Comparison of ENCODE assay signal across 12 cellular contexts in genomic region chr11:35238882-35239281, GRCh38.
DNase-seq lines count a peak whose midpoint lies in the region; ATAC-seq, FAIRE-seq and TF ChIP-seq lines count a peak whose summit lies in the region.
"Had no signal": no experiment of that assay in that cellular context is flagged by ENCODE, and none has a peak within 500 bp of the region (broad histone marks: within the 10 kb centered on the region; RNA-seq: fewer than 3 reads in every experiment).

No MANE protein-coding gene starts in this region.

- no peaks in the 10 kb centered on the region for H3K9me2 ChIP-seq in PC-3 (replicated peaks; ENCODE audit: low read length)

- H3K4me1 ChIP-seq in right lobe of liver (peaks cover 0 to 18% (median 3%) of the 10 kb centered on the region in 4 donors), thoracic aorta (ENCODE audit: control insufficient read depth in 1 of 2, low read depth in 2 of 2) (peaks cover 0 to 6% of the 10 kb centered on the region in 2 donors), PC-3 (ENCODE audit: insufficient read depth, low read length) (peaks cover 25% of the 10 kb centered on the region)

- POLR2A ChIA-PET in PC-3 (lab: Charles Lee; ENCODE audit: unreplicated experiment): interaction anchor here (0.6 kb wide), 1 partner anchor 268 kb away, joined by 3 read pairs; no protein-coding TSS in a partner anchor

- H3K27me3 ChIP-seq in right lobe of liver: no peaks in the 10 kb centered on the region
- no peaks in the 10 kb centered on the region for H3K27me3 ChIP-seq in thoracic aorta (replicated peaks; ENCODE audit: insufficient read depth)
- H3K27me3 ChIP-seq in PC-3 (ENCODE audit: low read length): no peaks in the 10 kb centered on the region

- no peak overlapping the region for H3K4me2 ChIP-seq in PC-3 (ENCODE audit: low read length)

- H3K79me2 ChIP-seq in PC-3 (ENCODE audit: low read length): no peaks in the 10 kb centered on the region

- H3K36me3 ChIP-seq in right lobe of liver (no peaks in the 10 kb centered on the region), thoracic aorta (no peaks in the 10 kb centered on the region), PC-3 (ENCODE audit: low read depth, low read length) (no peaks in the 10 kb centered on the region)

- no peak overlapping the region for H3K4me3 ChIP-seq in right lobe of liver
- H3K4me3 ChIP-seq in thoracic aorta: no peak overlapping the region
- no peak overlapping the region for H3K4me3 ChIP-seq in PC-3 (ENCODE audit: low read length)

- no peaks in the 10 kb centered on the region for H3K9me3 ChIP-seq in T-helper 17 cell (ENCODE audit: control insufficient read depth, low read length, poor library complexity, severe bottlenecking)
- no peaks in the 10 kb centered on the region for H3K9me3 ChIP-seq in right lobe of liver
- H3K9me3 ChIP-seq in thoracic aorta: no peaks in the 10 kb centered on the region
- no peaks in the 10 kb centered on the region for H3K9me3 ChIP-seq in PC-3 (ENCODE audit: low read length)

- H4K20me1 ChIP-seq in PC-3 (ENCODE audit: low read length): no peaks in the 10 kb centered on the region

- no peak overlapping the region for H3K4me3 Mint-ChIP-seq in T-helper 17 cell
- H3K4me3 Mint-ChIP-seq: B cell; CD4-positive, alpha-beta T cell had no signal

- TF ChIP-seq CTCF in right lobe of liver (IDR thresholded peaks at IDR 0.05) (no peak), thoracic aorta (IDR thresholded peaks at IDR 0.05) (no peak), PC-3 (conservative IDR thresholded peaks at IDR 0.05; ENCODE audit: low read depth, low read length) (no peak)

- CTCF ChIA-PET in PC-3 (lab: Charles Lee): interaction anchor here (0.6 kb wide), 1 partner anchor 37 kb away, joined by 3 read pairs; no protein-coding TSS in a partner anchor

- DNase-seq in GM12892 (ENCODE audit: insufficient read length) (no peak), T-helper 17 cell (no peak), right lobe of liver (no peak), thoracic aorta (ENCODE audit: low spot score) (no peak), LoVo (ENCODE audit: low spot score) (no peak), PC-3 (no peak)
- no peak for DNase-seq in activated effector memory CD4-positive, alpha-beta T cell treated with Interleukin-2 at 50 U/mL for 16 hours
- DNase-seq: DMS79 treated with DMSO at 0.1 percent for 48 hours had no signal

- TF ChIP-seq POLR2A in GM12892 (IDR thresholded peaks at IDR 0.05; ENCODE audit: low read depth, low read length) (no peak), right lobe of liver (IDR thresholded peaks at IDR 0.05) (no peak)

- H3F3A ChIP-seq in PC-3 (ENCODE audit: low read length, unreplicated experiment): no peaks in the 10 kb centered on the region

- H2AFZ ChIP-seq in PC-3 (ENCODE audit: low read length): no peak overlapping the region

- H3K27me3 Mint-ChIP-seq in T-helper 17 cell: no peaks in the 10 kb centered on the region
- H3K27me3 Mint-ChIP-seq: B cell; CD4-positive, alpha-beta T cell had no signal

- intact Hi-C loops in right lobe of liver (cut with DNase I): no loop called here
- intact Hi-C loops in PC-3 (cut with micrococcal nuclease): loop anchor here (10.0 kb wide), 2 partner anchors 156 to 234 kb away; no protein-coding TSS in a partner anchor

- no peak overlapping the region for H3K9ac ChIP-seq in PC-3 (ENCODE audit: low read length)

- peaks cover 52% of the 10 kb centered on the region for H3K4me1 Mint-ChIP-seq in T-helper 17 cell

- FAIRE-seq in GM12892 (lab: Jason Lieb, UNC): peak; percentile 77
- FAIRE-seq: G401.6 had no signal

- 60% methylated on average over 1 of the region's 1 CpG for WGBS in right lobe of liver (ENCODE audit: insufficient coverage, low coverage, low lambda C conversion rate, missing lambda C conversion rate)

- no TSS peak for BruUV-seq in PC-3 (replicated peaks; lab: Mats Ljungman, UMichigan)

- H3K36me3 Mint-ChIP-seq in T-helper 17 cell (ENCODE audit: low read depth): peaks cover 2% of the 10 kb centered on the region

- H3K27ac Mint-ChIP-seq in T-helper 17 cell: peak overlapping the region; percentile 98
- H3K27ac Mint-ChIP-seq: B cell had no signal

- ATAC-seq in T-helper 17 cell (no peak), right lobe of liver (peak; percentile 39 to 53 (median 49)), thoracic aorta (ENCODE audit: insufficient number of reproducible peaks, low FRiP score, low read depth) (no peak), PC-3 (no peak)

- H3K27ac ChIP-seq in right lobe of liver (no peak overlapping the region), thoracic aorta (peak overlapping the region; percentile 9 to 24), PC-3 (ENCODE audit: low read length) (no peak overlapping the region)
- H3K27ac ChIP-seq: HL-60 had no signal

Comparison
In these comparisons a context has a peak if more than half of its experiments do, and no peak if none do; other contexts are left out.
1. ATAC-seq: peak in right lobe of liver (4 of 4); none in T-helper 17 cell (single experiment), thoracic aorta (single experiment) and PC-3 (single experiment).
2. H3K27ac ChIP-seq: peak in thoracic aorta (2 of 2); none in right lobe of liver (0 of 3) and PC-3 (single experiment).